18 cellular contexts compared by ENCODE assay signal in the genomic region with DNA sequence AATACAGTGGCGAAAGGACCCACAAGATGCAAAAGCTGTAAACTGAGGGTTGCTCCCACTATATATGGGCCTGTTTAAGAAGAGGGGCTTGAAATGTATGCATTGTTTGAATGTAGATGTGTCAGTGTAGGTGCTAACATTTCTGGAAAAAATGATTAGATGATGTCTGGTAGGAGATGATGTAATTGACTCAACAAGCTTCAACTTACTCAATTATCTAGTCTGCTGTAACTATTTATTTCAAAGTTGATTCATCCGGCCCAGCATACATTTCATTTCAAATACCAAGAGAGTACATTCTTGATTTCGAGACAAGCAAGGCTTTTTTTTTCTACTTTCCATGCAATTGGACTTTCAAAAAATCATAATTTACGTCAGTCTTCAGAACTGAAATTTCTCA. TPM values are rescaled to one million over a fixed set of nuclear protein-coding genes. Genes with fewer than 3 reads are reported as not detected.
"Had no signal": no experiment of that assay in that cellular context is flagged by ENCODE, and none has a peak within 500 bp of the region (broad histone marks: within the 10 kb centered on the region; RNA-seq: fewer than 3 reads in every experiment).

No MANE protein-coding gene starts in this region.

- H3K36me3 Mint-ChIP-seq: activated CD4-positive, alpha-beta memory T cell treated with anti-CD3 and anti-CD28 coated beads for 36 hours; type B pancreatic cell had no signal

- H3K36me3 ChIP-seq: gastrocnemius medialis, left lung, prostate gland had no signal

- H3K27me3 ChIP-seq: gastrocnemius medialis, left lung, testis had no signal

- ATAC-seq: gastrocnemius medialis, left lung, right cardiac atrium had no signal

- H3K9me3 Mint-ChIP-seq: T-helper 1 cell treated with Interleukin-12 subunit alpha and Interleukin-12 subunit beta and Interleukin-4 antibody, amounts not matched to agents 30 μg/mL and 1 μg/mL, for 36 hours had no signal

- H3K4me3 ChIP-seq: coronary artery, gastrocnemius medialis, left lung, prostate gland, testis had no signal

- H3K27ac ChIP-seq: coronary artery, gastrocnemius medialis, left lung, prostate gland, testis had no signal

- DNase-seq: activated CD4-positive, alpha-beta memory T cell treated with anti-CD3 and anti-CD28 coated beads for 36 hours; activated CD4-positive, CD25-positive, alpha-beta regulatory T cell treated with anti-CD3 and anti-CD28 coated beads, Interleukin-2, amount 50 U/mL, for 72 hours; aorta; gastrocnemius medialis; head of caudate nucleus; left lung; mammary epithelial cell; midbrain; right cardiac atrium; stimulated activated CD4-positive, alpha-beta T cell treated with anti-CD3 and anti-CD28 coated beads, Interleukin-2, amount 100 ng/mL, for 24 hours; testis had no signal

- H3K4me3 Mint-ChIP-seq: activated CD4-positive, alpha-beta memory T cell treated with anti-CD3 and anti-CD28 coated beads for 36 hours; T-helper 1 cell treated with Interleukin-12 subunit alpha and Interleukin-12 subunit beta and Interleukin-4 antibody, amounts not matched to agents 30 μg/mL and 1 μg/mL, for 36 hours; type B pancreatic cell had no signal

- H3K4me1 ChIP-seq: gastrocnemius medialis, left lung, prostate gland, testis had no signal

- H3K9me3 ChIP-seq: gastrocnemius medialis, left lung, prostate gland, testis had no signal

- H3K27ac Mint-ChIP-seq: activated CD4-positive, alpha-beta memory T cell treated with anti-CD3 and anti-CD28 coated beads for 36 hours; T-helper 1 cell treated with Interleukin-12 subunit alpha and Interleukin-12 subunit beta and Interleukin-4 antibody, amounts not matched to agents 30 μg/mL and 1 μg/mL, for 36 hours; type B pancreatic cell had no signal

RNA-seq across cellular contexts. Expression of a gene that starts 9.3 kb away (rescaled TPM):
- total RNA-seq: activated CD4-positive, alpha-beta memory T cell treated with anti-CD3 and anti-CD28 coated beads for 36 hours; mammary epithelial cell; osteocyte had no signal

RNA-seq across cellular contexts. Expression of a gene that starts 27.2 kb away (rescaled TPM):
- total RNA-seq: activated CD4-positive, alpha-beta memory T cell treated with anti-CD3 and anti-CD28 coated beads for 36 hours; aorta; gastrocnemius medialis; left lung; mammary epithelial cell; myocyte; osteocyte; prostate gland; right cardiac atrium; skeletal muscle tissue had no signal

RNA-seq across cellular contexts. Expression of a gene that starts 47.0 kb away (rescaled TPM):
- total RNA-seq: activated CD4-positive, alpha-beta memory T cell treated with anti-CD3 and anti-CD28 coated beads for 36 hours; osteocyte had no signal
